8 cellular contexts compared by ENCODE assay signal in genomic region chrX:54042609-54043010, GRCh38. TPM values are rescaled to one million over a fixed set of nuclear protein-coding genes. Genes with fewer than 3 reads are reported as not detected.
A peak's percentile ranks its signal among the peaks of the same experiment; 100 is the strongest.
DNase-seq lines count a peak whose midpoint lies in the region; ATAC-seq, FAIRE-seq and TF ChIP-seq lines count a peak whose summit lies in the region.

No MANE protein-coding gene starts in this region.

- peak in 3 of 4 donors; percentile 7 to 26 (median 9) for ATAC-seq in pancreas
- ATAC-seq in HG03025 (IDR thresholded peaks at IDR 0.05; ENCODE audit: low FRiP score, unreplicated experiment), result no peak

- H3K27me3 Mint-ChIP-seq in CD14-positive monocyte (ENCODE audit: low read depth in 3 of 3) (peaks cover 0 to under 1% (median 0%) of the 10 kb centered on the region in 3 donors), HFFc6 (ENCODE audit: insufficient read depth) (no peaks in the 10 kb centered on the region; the same call in 1 of the 2 replicates)

- H3K9me3 ChIP-seq in pancreas, result no peaks in the 10 kb centered on the region

- no peak for DNase-seq in CD14-positive monocyte (ENCODE audit: low spot score)
- DNase-seq in HFFc6, result peak; percentile 39
- DNase-seq in RKO (ENCODE audit: low spot score), result peak; percentile 83
- peak; percentile 48 for DNase-seq in activated naive CD4-positive, alpha-beta T cell treated with Interleukin-2 at 50 U/mL for 16 hours
- DNase-seq in glomerular visceral epithelial cell (ENCODE audit: extremely low spot score), result peak; percentile 66
- DNase-seq in pancreas, result peak; percentile 21 to 60 (median 32)
- no peak for DNase-seq in DMS153 treated with DMSO at 0.1 percent for 48 hours (lab: John Stamatoyannopoulos, UW; ENCODE audit: unreplicated experiment)

- no peaks in the 10 kb centered on the region for H3K36me3 ChIP-seq in pancreas

- H3K36me3 Mint-ChIP-seq in CD14-positive monocyte (peaks cover 19 to 30% of the 10 kb centered on the region in 2 donors), HFFc6 (ENCODE audit: low read depth) (no peaks in the 10 kb centered on the region)

- FAIRE-seq in pancreas (lab: Jason Lieb, UNC), result no peak

- no peaks in the 10 kb centered on the region for H3K27me3 ChIP-seq in pancreas

- intact Hi-C loops in CD14-positive monocyte (cut with micrococcal nuclease), result loop anchor here (5.0 to 10.0 kb wide), 6 partner anchors 140 to 772 kb away; partner anchors contain the start of genes FAM120C (in 1 of the 2), GNL3L (in 1 of the 2), HUWE1 (in 1 of the 2) and TSR2 (in 1 of the 2)
- intact Hi-C loops in pancreas (cut with DNase I), result no loop called here

- H3K4me3 ChIP-seq in pancreas, result peak overlapping the region in 3 of 4 donors; percentile 36 to 56 (median 56)

- H3K27ac ChIP-seq in pancreas, result peak overlapping the region in 1 of 4 donors; percentile 30

- WGBS in pancreas, 2 donors, result 3 to 36% methylated on average over 24 to 26 of the region's 26 CpGs

- peaks cover 0 to 14% (median 8%) of the 10 kb centered on the region in 7 donors for H3K9me3 Mint-ChIP-seq in CD14-positive monocyte
- H3K9me3 Mint-ChIP-seq in HFFc6, result no peaks in the 10 kb centered on the region

- peak overlapping the region; percentile 91 to 96 for H3K4me3 Mint-ChIP-seq in CD14-positive monocyte
- peak overlapping the region; percentile 99 for H3K4me3 Mint-ChIP-seq in HFFc6

- TF ChIP-seq CTCF in CD14-positive monocyte (IDR thresholded peaks at IDR 0.05), result peak; percentile 19
- TF ChIP-seq CTCF in HFFc6 (IDR thresholded peaks at IDR 0.05), result peak; percentile 52
- no peak for TF ChIP-seq CTCF in pancreas (IDR thresholded peaks at IDR 0.05)

- H3K27ac Mint-ChIP-seq in CD14-positive monocyte (peak overlapping the region in 2 of 7 donors; percentile 98 to 99), HFFc6 (peak overlapping the region; percentile 99)

- H3K4me1 ChIP-seq in pancreas, result no peaks in the 10 kb centered on the region

- H3K4me1 Mint-ChIP-seq in CD14-positive monocyte (peaks cover 18% of the 10 kb centered on the region), HFFc6 (ENCODE audit: low read depth) (peaks cover 13% of the 10 kb centered on the region)

RNA-seq across cellular contexts. Expression of gene PHF8, which starts 1.7 kb away (rescaled TPM):
- polyA plus RNA-seq in CD14-positive monocyte, result 10 to 100 TPM; 10.5 to 11.9 TPM
- total RNA-seq in HFFc6 (2021; fragmentation: NEBNext Ultra II Directional; extraction: Animal tissue kit (Norgen Biotek cat#: 25700)), result 10 to 100 TPM; 12.1 to 15.2 (median 14.2) TPM
- total RNA-seq in pancreas, result 10 to 100 TPM; 10.9 to 21.3 (median 14.6) TPM
- polyA plus RNA-seq in pancreas, result 10 to 100 TPM; 11.1 to 15.3 TPM

Comparison
In these comparisons a context has a peak if more than half of its experiments do, and no peak if none do; other contexts are left out.
1. DNase-seq: peak in HFFc6 (single experiment), RKO (single experiment), activated naive CD4-positive, alpha-beta T cell treated with Interleukin-2 at 50 U/mL for 16 hours (single experiment), glomerular visceral epithelial cell (single experiment) and pancreas (6 of 6); none in CD14-positive monocyte (single experiment) and DMS153 treated with DMSO at 0.1 percent for 48 hours (single experiment).
2. CTCF ChIP-seq: peak in CD14-positive monocyte (single experiment) and HFFc6 (single experiment); none in pancreas (0 of 4).
3. intact Hi-C loops: an anchor here in CD14-positive monocyte (5.0 to 10.0 kb wide); none called in pancreas.